Comparison of ENCODE assay signal across 8 cellular contexts in the genomic region with DNA sequence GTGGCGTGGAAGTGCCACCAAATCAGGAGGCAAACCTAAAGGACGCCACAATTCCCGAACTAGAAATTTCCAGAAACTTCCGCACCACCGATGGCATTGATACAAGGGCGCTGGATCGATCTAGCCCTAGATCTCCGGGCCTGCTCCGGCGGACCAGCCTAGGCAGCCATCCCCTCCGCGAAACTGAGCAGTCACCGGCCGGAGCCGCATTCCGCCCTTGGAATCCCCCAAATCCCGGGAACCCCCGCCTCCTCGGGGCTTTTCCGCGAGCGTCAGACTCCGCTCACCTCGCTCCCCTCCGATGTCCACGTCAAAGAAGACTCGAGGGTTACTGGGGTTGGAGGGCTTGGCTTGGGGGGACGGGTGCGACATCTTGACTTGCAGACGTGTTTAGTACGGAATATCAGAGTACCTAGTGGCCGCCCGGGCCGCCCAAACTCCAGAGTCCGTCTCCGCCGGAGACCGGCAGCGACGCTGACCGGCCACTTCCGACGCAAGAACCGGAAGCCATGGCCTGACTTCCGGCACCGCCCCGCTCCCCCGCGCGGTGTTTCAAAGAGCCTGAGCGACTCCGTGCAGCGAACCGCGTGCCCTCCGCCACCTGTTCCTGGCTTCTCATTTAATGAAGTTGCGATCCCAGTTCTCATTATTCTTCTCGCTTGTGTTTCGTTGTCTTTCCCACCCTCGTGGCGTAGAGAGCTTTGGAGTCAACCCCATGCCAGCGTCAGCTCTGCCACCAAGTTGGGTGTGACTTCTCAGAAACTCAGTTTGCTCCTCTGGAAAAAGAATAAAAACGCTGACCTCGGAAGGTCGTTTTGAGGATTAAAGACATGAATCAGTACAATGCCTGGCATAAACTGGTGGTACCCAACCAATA. TPM values are rescaled to one million over a fixed set of nuclear protein-coding genes. Genes with fewer than 3 reads are reported as not detected.
DNase-seq lines count a peak whose midpoint lies in the region; ATAC-seq, FAIRE-seq and TF ChIP-seq lines count a peak whose summit lies in the region.

Gene PPID (minus strand): TSS at position 480 of the 877 bp plus-strand sequence. CDS start 108 bp downstream, at position 372.

- peak within 1 kb of the TSS; percentile 92 for H4K8ac ChIP-seq in trophoblast cell (ENCODE audit: low read depth, low read length)

- TF ChIP-seq CTCF in tibial nerve (IDR thresholded peaks at IDR 0.05), result peak in 2 of 5 experiments; percentile 12 to 28

- H3K4me3 Mint-ChIP-seq in T-cell, result peak within 1 kb of the TSS; percentile 99 to 100 (median 100)

- peak within 1 kb of the TSS; percentile 95 for H2BK120ac ChIP-seq in trophoblast cell (ENCODE audit: insufficient read depth, low read length, poor library complexity)

- DNase-seq in GM12891 (ENCODE audit: insufficient read length, low spot score) (peak; percentile 71), NCI-H128 (lab: John Stamatoyannopoulos, UW; ENCODE audit: unreplicated experiment) (peak; percentile 20), T-cell (peak; percentile 43 to 78 (median 70)), cardiac septum (ENCODE audit: low spot score) (peak; percentile 95), trophoblast cell (peak; percentile 80 to 89), tibial nerve (ENCODE audit: low spot score in 2 of 2) (peak; percentile 56 to 74)

- H3K4ac ChIP-seq in trophoblast cell (ENCODE audit: low read depth, low read length), result peak within 1 kb of the TSS; percentile 93

- H3K4me3 ChIP-seq in trophoblast cell (ENCODE audit: low read depth, low read length), result peak within 1 kb of the TSS; percentile 79
- H3K4me3 ChIP-seq in tibial nerve, result peak within 1 kb of the TSS; percentile 54 to 94 (median 66)

- peak within 1 kb of the TSS; percentile 73 for H3K9ac ChIP-seq in trophoblast cell (ENCODE audit: low read length)

- POLR2A ChIA-PET in T-cell (lab: Charles Lee), result interaction anchor here (0.5 to 0.6 kb wide), 3 partner anchors 47 to 87 kb away, joined by 4 to 5 read pairs (median 4); no protein-coding TSS in a partner anchor

- TF ChIP-seq EP300 in tibial nerve (IDR thresholded peaks at IDR 0.05), result peak; percentile 13 to 95

- peaks cover 10 to 13% of the 10 kb centered on the region in 2 donors for H3K27me3 Mint-ChIP-seq in T-cell

- peak within 1 kb of the TSS; percentile 98 for H4K12ac ChIP-seq in trophoblast cell (ENCODE audit: low read depth, low read length)

- CTCF ChIA-PET in T-cell (lab: Charles Lee), result interaction anchor here (0.6 to 1.6 kb wide), 3 partner anchors 55 to 129 kb away, joined by 3 to 5 read pairs (median 4); no protein-coding TSS in a partner anchor

- peak within 1 kb of the TSS; percentile 89 for H3K4me2 ChIP-seq in trophoblast cell (ENCODE audit: low read length)

- intact Hi-C loops in cardiac septum (cut with DNase I), result loop anchor here (5.0 to 10.0 kb wide), 2 partner anchors 51 to 722 kb away; partner anchors contain the start of genes C4orf46 and ETFDH

- peak within 1 kb of the TSS; percentile 92 for H2AFZ ChIP-seq in trophoblast cell (ENCODE audit: insufficient read depth, low read length, poor library complexity)

- no peaks in the 10 kb centered on the region for H3K9me3 ChIP-seq in trophoblast cell (ENCODE audit: insufficient read depth, low read depth, low read length)
- no peaks in the 10 kb centered on the region for H3K9me3 ChIP-seq in tibial nerve

- H3K14ac ChIP-seq in trophoblast cell (ENCODE audit: low read length), result peak within 1 kb of the TSS; percentile 97

- H3K4me1 Mint-ChIP-seq in T-cell, result peaks cover 35 to 43% (median 40%) of the 10 kb centered on the region in 3 donors

- peak within 1 kb of the TSS; percentile 94 for H3K18ac ChIP-seq in trophoblast cell (ENCODE audit: low read length)

- peak within 1 kb of the TSS; percentile 98 to 100 for H3K27ac Mint-ChIP-seq in T-cell

- peak; percentile 92 for TF ChIP-seq POLR2A in GM12891 (IDR thresholded peaks at IDR 0.05; ENCODE audit: low read depth, low read length)
- TF ChIP-seq POLR2A in tibial nerve (IDR thresholded peaks at IDR 0.05), result peak; percentile 56 to 79

- peak; percentile 88 for FAIRE-seq in GM12891 (lab: Jason Lieb, UNC)

- H3K27me3 ChIP-seq in trophoblast cell (ENCODE audit: insufficient read depth, low read length) (no peaks in the 10 kb centered on the region), tibial nerve (no peaks in the 10 kb centered on the region)

- H3K36me3 ChIP-seq in trophoblast cell (ENCODE audit: control insufficient read depth in 1 of 2, insufficient read depth in 2 of 2, low read length in 2 of 2) (peaks cover 2 to 11% of the 10 kb centered on the region in 2 experiments), tibial nerve (peaks cover 0 to 21% (median 5%) of the 10 kb centered on the region in 3 donors)

- 0% methylated on average over 65 of the region's 65 CpGs for WGBS in adipose tissue, 3 donors
- WGBS in trophoblast cell (ENCODE audit: extremely low coverage, insufficient coverage, insufficient read length), result no CpG with 5 or more reads among the region's 65 CpGs
- WGBS in tibial nerve, 2 donors, result 0 to 1% methylated on average over 58 to 62 of the region's 65 CpGs

- no peaks in the 10 kb centered on the region for H3K9me3 Mint-ChIP-seq in T-cell

- H3K79me1 ChIP-seq in trophoblast cell (ENCODE audit: low read length), result peaks cover 5% of the 10 kb centered on the region

- no peak within 1 kb of the TSS for H2BK12ac ChIP-seq in trophoblast cell (ENCODE audit: low read length)

- peak within 1 kb of the TSS; percentile 85 for H2BK5ac ChIP-seq in trophoblast cell (ENCODE audit: low read depth, low read length, poor library complexity)

- H4K91ac ChIP-seq in trophoblast cell (ENCODE audit: low read depth, low read length), result peak within 1 kb of the TSS; percentile 93

- H3K36me3 Mint-ChIP-seq in T-cell, result peaks cover 24% of the 10 kb centered on the region

- no peak within 1 kb of the TSS for H3K23ac ChIP-seq in trophoblast cell (ENCODE audit: low read length)

- H3K4me1 ChIP-seq in trophoblast cell (ENCODE audit: control insufficient read depth in 1 of 2, insufficient read depth in 2 of 2, low read length in 2 of 2) (peaks cover 0 to 4% of the 10 kb centered on the region in 2 experiments), tibial nerve (peaks cover 0 to 22% (median 6%) of the 10 kb centered on the region in 4 donors)

- H2AK5ac ChIP-seq in trophoblast cell (ENCODE audit: low read length), result no peak within 1 kb of the TSS

- ATAC-seq in HG02759 (IDR thresholded peaks at IDR 0.05; ENCODE audit: unreplicated experiment) (peak; percentile 99), T-cell (replicated peaks in 1 of 4) (peak; percentile 85 to 93 (median 90))

- peak within 1 kb of the TSS; percentile 31 for H3K27ac ChIP-seq in adipose tissue (ENCODE audit: low read depth, low read length)
- H3K27ac ChIP-seq in trophoblast cell (ENCODE audit: low read depth, low read length), result peak within 1 kb of the TSS; percentile 22
- H3K27ac ChIP-seq in tibial nerve, result peak within 1 kb of the TSS; percentile 59 to 97 (median 89)

- peaks cover 5% of the 10 kb centered on the region for H3K79me2 ChIP-seq in trophoblast cell (ENCODE audit: control insufficient read depth, insufficient read depth, low read length, poor library complexity)

TF ChIP-seq in GM12891, 5 proteins besides CTCF, POLR2A, EP300 and RAD21:
- no peak for TF ChIP-seq POU2F2 (IDR thresholded peaks at IDR 0.05; ENCODE audit: low read depth, low read length)
- peak; percentile 13; the same call in 1 of the 2 replicates for TF ChIP-seq SPI1 (IDR thresholded peaks at IDR 0.05; ENCODE audit: low read depth, low read length)
- TF ChIP-seq TAF1 (IDR thresholded peaks at IDR 0.05; ENCODE audit: low read depth, low read length), result peak; percentile 77
- no peak for TF ChIP-seq PAX5 (IDR thresholded peaks at IDR 0.05; ENCODE audit: insufficient read depth, low read length, severe bottlenecking)
- TF ChIP-seq POLR2AphosphoS5 (IDR thresholded peaks at IDR 0.05; ENCODE audit: low read depth, low read length), result peak; percentile 72

RNA-seq across cellular contexts. Expression of gene PPID, which starts in this region (rescaled TPM):
- 19.4 TPM for polyA plus RNA-seq in GM12891 (2012; ENCODE audit: low read depth, missing spikeins)
- total RNA-seq in T-cell (10 to 100 TPM; 14.6 to 28.3 (median 26.2) TPM), cardiac septum (31.9 TPM), tibial nerve (10 to 100 TPM; 12.0 to 21.1 (median 16.1) TPM)
- polyA plus RNA-seq in adipose tissue, result 10 to 100 TPM; 16.1 to 30.8 (median 18.3) TPM
- polyA plus RNA-seq in trophoblast cell (2013), result 31.1 and 32.2 TPM in 2 replicates

Comparison
In these comparisons a context has a peak if more than half of its experiments do, and no peak if none do; other contexts are left out.
1. Peak in every context shown above with its lines: DNase-seq, ATAC-seq, H3K4me3 ChIP-seq and H3K27ac ChIP-seq.
2. DNase-seq: peak in every context shown above with its lines; median percentile 95 in cardiac septum; 84 in trophoblast cell; 71 in GM12891; 70 in T-cell; 65 in tibial nerve; 20 in NCI-H128.
3. H3K27ac ChIP-seq: peak in every context shown above with its lines; median percentile 89 in tibial nerve; 31 in adipose tissue; 22 in trophoblast cell.